In genomic region chr16:1770328-1771071, GRCh38 we compare ENCODE assay signal across 8 cellular contexts. TPM values are rescaled to one million over a fixed set of nuclear protein-coding genes. Genes with fewer than 3 reads are reported as not detected.
DNase-seq lines count a peak whose midpoint lies in the region; ATAC-seq, FAIRE-seq and TF ChIP-seq lines count a peak whose summit lies in the region.

No MANE protein-coding gene starts in this region.

- H3K36me3 ChIP-seq in breast epithelium = no peaks in the 10 kb centered on the region
- peaks cover 4 to 7% of the 10 kb centered on the region in 2 donors for H3K36me3 ChIP-seq in small intestine (ENCODE audit: control insufficient read depth in 2 of 2, insufficient read depth in 2 of 2, low read length in 2 of 2)

- peak overlapping the region; percentile 51 to 69 for H3K27ac ChIP-seq in breast epithelium
- H3K27ac ChIP-seq in small intestine (ENCODE audit: low read depth in 1 of 2, low read length in 1 of 2) = peak overlapping the region; percentile 12 to 62

- 8 to 11% (median 11%) methylated on average over 59 to 69 of the region's 69 CpGs for WGBS in small intestine, 3 donors

- no peak for FAIRE-seq in small intestine (lab: Jason Lieb, UNC)

- TF ChIP-seq POLR2A in breast epithelium (IDR thresholded peaks at IDR 0.05) = no peak

- no peak for ATAC-seq in HG03196 (IDR thresholded peaks at IDR 0.05; ENCODE audit: unreplicated experiment)
- no peak for ATAC-seq in GM21360 (IDR thresholded peaks at IDR 0.05; ENCODE audit: unreplicated experiment)

- intact Hi-C loops in breast epithelium (cut with DNase I; ENCODE audit: low total_unique reads) = no loop called here

- peak; percentile 81 for DNase-seq in AG08396 (ENCODE audit: low spot score)
- no peak for DNase-seq in HFF-Myc (ENCODE audit: extremely low read depth, low read depth)
- DNase-seq in breast epithelium (ENCODE audit: low spot score in 2 of 2) = peak; percentile 56 to 67
- peak; percentile 68 for DNase-seq in iris pigment epithelial cell (ENCODE audit: low read depth)
- DNase-seq in small intestine = peak; percentile 62

- H3K4me3 ChIP-seq in HFF-Myc (replicated peaks; ENCODE audit: low read depth, low read length) (peak overlapping the region; percentile 91), breast epithelium (peak overlapping the region; percentile 91 to 97 (median 94)), small intestine (ENCODE audit: low read depth in 1 of 2, low read length in 2 of 2) (peak overlapping the region; percentile 82 to 93)

- peak overlapping the region; percentile 63 for H3K27ac Mint-ChIP-seq in T-helper 1 cell treated with Interleukin-12 subunit alpha and Interleukin-12 subunit beta and Interleukin-4 antibody, amounts not matched to agents 30 μg/mL and 1 μg/mL, for 36 hours

- H3K36me3 Mint-ChIP-seq in T-helper 1 cell treated with Interleukin-12 subunit alpha and Interleukin-12 subunit beta and Interleukin-4 antibody, amounts not matched to agents 30 μg/mL and 1 μg/mL, for 36 hours (ENCODE audit: low read depth) = peaks cover 13% of the 10 kb centered on the region

- H3K4me3 Mint-ChIP-seq in T-helper 1 cell treated with Interleukin-12 subunit alpha and Interleukin-12 subunit beta and Interleukin-4 antibody, amounts not matched to agents 30 μg/mL and 1 μg/mL, for 36 hours = peak overlapping the region; percentile 79

- H3K9me3 Mint-ChIP-seq in T-helper 1 cell treated with Interleukin-12 subunit alpha and Interleukin-12 subunit beta and Interleukin-4 antibody, amounts not matched to agents 30 μg/mL and 1 μg/mL, for 36 hours = no peaks in the 10 kb centered on the region

- TF ChIP-seq CTCF in HFF-Myc (IDR thresholded peaks at IDR 0.05; ENCODE audit: low read depth, low read length, missing control alignments) (no peak), breast epithelium (IDR thresholded peaks at IDR 0.05) (peak in 1 of 3 donors; percentile 8)

- peaks cover 4% of the 10 kb centered on the region for H3K4me1 Mint-ChIP-seq in T-helper 1 cell treated with Interleukin-12 subunit alpha and Interleukin-12 subunit beta and Interleukin-4 antibody, amounts not matched to agents 30 μg/mL and 1 μg/mL, for 36 hours (ENCODE audit: low read depth)

- H3K27me3 ChIP-seq in breast epithelium (no peaks in the 10 kb centered on the region), small intestine (ENCODE audit: control insufficient read depth in 2 of 2, insufficient read depth in 2 of 2, low read length in 2 of 2) (no peaks in the 10 kb centered on the region)

- H3K4me1 ChIP-seq in breast epithelium = peaks cover 16 to 25% of the 10 kb centered on the region in 2 donors
- peaks cover 0 to 7% of the 10 kb centered on the region in 2 donors for H3K4me1 ChIP-seq in small intestine (ENCODE audit: control insufficient read depth in 2 of 2, insufficient read depth in 1 of 2, low read depth in 1 of 2, low read length in 1 of 2)

- H3K27me3 Mint-ChIP-seq in T-helper 1 cell treated with Interleukin-12 subunit alpha and Interleukin-12 subunit beta and Interleukin-4 antibody, amounts not matched to agents 30 μg/mL and 1 μg/mL, for 36 hours (ENCODE audit: low read depth) = no peaks in the 10 kb centered on the region

- no peaks in the 10 kb centered on the region for H3K9me3 ChIP-seq in breast epithelium
- H3K9me3 ChIP-seq in small intestine (ENCODE audit: control insufficient read depth, low read depth) = no peaks in the 10 kb centered on the region

RNA-seq across cellular contexts. Expression of gene NME3, which starts 0.8 kb away (rescaled TPM):
- 100 to 1,000 TPM in 2 of 3 donors, 10 to 100 TPM in 1; 86.6 to 119 (median 115) TPM for total RNA-seq in breast epithelium
- polyA plus RNA-seq in small intestine = 100 to 1,000 TPM in 2 of 3 donors, 10 to 100 TPM in 1; 94.9 to 293 (median 212) TPM

RNA-seq across cellular contexts. Expression of gene EME2, which starts 2.1 kb away (rescaled TPM):
- total RNA-seq in breast epithelium = 10 to 100 TPM in 2 of 3 donors, 1 to 10 TPM in 1; 4.6 to 17.4 (median 14.0) TPM
- polyA plus RNA-seq in small intestine = 10 to 100 TPM in 1 of 3 donors, 1 to 10 TPM in 2; 6.8 to 16.1 (median 9.0) TPM

RNA-seq across cellular contexts. Expression of gene MRPS34, which starts 2.4 kb away (rescaled TPM):
- 10 to 100 TPM; 85.9 to 95.4 (median 87.8) TPM for total RNA-seq in breast epithelium
- 100 to 1,000 TPM; 166 to 199 (median 179) TPM for polyA plus RNA-seq in small intestine

RNA-seq across cellular contexts. Expression of gene SPSB3, which starts 11.9 kb away (rescaled TPM):
- 100 to 1,000 TPM in 1 of 3 donors, 10 to 100 TPM in 2; 84.9 to 107 (median 88.5) TPM for total RNA-seq in breast epithelium
- polyA plus RNA-seq in small intestine = 100 to 1,000 TPM in 2 of 3 donors, 10 to 100 TPM in 1; 47.5 to 197 (median 147) TPM

RNA-seq across cellular contexts. Expression of gene NUBP2, which starts 12.3 kb away (rescaled TPM):
- 10 to 100 TPM; 61.6 to 82.6 (median 80.3) TPM for total RNA-seq in breast epithelium
- polyA plus RNA-seq in small intestine = 10 to 100 TPM; 60.4 to 70.7 (median 63.2) TPM
